ENCODE assay signal across 9 cellular contexts in genomic region chr5:58188287-58188651, GRCh38.
A peak's percentile ranks its signal among the peaks of the same experiment; 100 is the strongest.
DNase-seq lines count a peak whose midpoint lies in the region; ATAC-seq, FAIRE-seq and TF ChIP-seq lines count a peak whose summit lies in the region.
"Had no signal": no experiment of that assay in that cellular context is flagged by ENCODE, and none has a peak within 500 bp of the region (broad histone marks: within the 10 kb centered on the region; RNA-seq: fewer than 3 reads in every experiment).

No MANE protein-coding gene starts in this region.

- peak; percentile 99 for FAIRE-seq in H54 (lab: Jason Lieb, UNC)

- peak overlapping the region; percentile 30; the same call in 1 of the 2 replicates for H3K9ac ChIP-seq in SK-N-SH

- peak overlapping the region; percentile 40 for H3K4me2 ChIP-seq in SK-N-SH

- H3K27me3 ChIP-seq in SK-N-SH (ENCODE audit: insufficient read depth): no peaks in the 10 kb centered on the region

- no peaks in the 10 kb centered on the region for H4K20me1 ChIP-seq in SK-N-SH (ENCODE audit: insufficient read depth)

- POLR2A ChIA-PET in SK-N-SH (lab: Yijun Ruan, JAX): no interaction called here

- ATAC-seq in GM21423 (IDR thresholded peaks at IDR 0.05; ENCODE audit: unreplicated experiment): no peak

- 2% methylated on average over 3 of the region's 3 CpGs for WGBS in SK-N-SH (ENCODE audit: low lambda C conversion rate)

- H3K36me3 ChIP-seq in SK-N-SH (replicated peaks in 1 of 2; ENCODE audit: control insufficient read depth in 1 of 2, insufficient read depth in 2 of 2, low read length in 1 of 2): no peaks in the 10 kb centered on the region

- H3K4me1 ChIP-seq in SK-N-SH (ENCODE audit: control insufficient read depth in 1 of 2, insufficient read depth in 2 of 2, low read depth in 1 of 2, low read length in 1 of 2): peaks cover 0 to 21% of the 10 kb centered on the region in 2 experiments; a peak in 2 of 4 replicates

- no peak for TF ChIP-seq POLR2A in H54 (IDR thresholded peaks at IDR 0.05; ENCODE audit: low read depth, low read length)

- DNase-seq in H54 (ENCODE audit: insufficient read length, low spot score): no peak
- DNase-seq in SK-N-SH: no peak
- DNase-seq in foreskin melanocyte: peak; percentile 51
- peak; percentile 84 for DNase-seq in retinal pigment epithelial cell (ENCODE audit: low read depth)
- no peak for DNase-seq in activated CD4-positive, alpha-beta T cell treated with anti-CD3 and anti-CD28 coated beads for 4 hours
- no peak for DNase-seq in T-helper 1 cell
- DNase-seq in NCI-H1105 (lab: John Stamatoyannopoulos, UW): no peak
- DNase-seq: activated CD8-positive, alpha-beta memory T cell treated with anti-CD3 and anti-CD28 coated beads, Interleukin-2, amount 50 U/mL, for 4 hours had no signal

- no peak for TF ChIP-seq RAD21 in SK-N-SH (IDR thresholded peaks at IDR 0.05; ENCODE audit: low read length)

- peaks cover 32% of the 10 kb centered on the region for H3F3A ChIP-seq in SK-N-SH (replicated peaks; ENCODE audit: insufficient read depth)

- TF ChIP-seq CTCF in SK-N-SH (IDR thresholded peaks at IDR 0.05): peak; percentile 47
- TF ChIP-seq CTCF in retinal pigment epithelial cell (conservative IDR thresholded peaks at IDR 0.05; ENCODE audit: low read depth, low read length): peak; percentile 23

- no peaks in the 10 kb centered on the region for H3K79me2 ChIP-seq in SK-N-SH (ENCODE audit: insufficient read depth)

- H3K9me2 ChIP-seq in SK-N-SH: no peaks in the 10 kb centered on the region

- peak in 1 of 2 experiments; percentile 91; a peak in 2 of 4 replicates for TF ChIP-seq EP300 in SK-N-SH (IDR thresholded peaks at IDR 0.05; ENCODE audit: borderline replicate concordance in 1 of 2, low read depth in 1 of 2, low read length in 1 of 2)

- peak overlapping the region; percentile 31; the same call in 1 of the 2 replicates for H2AFZ ChIP-seq in SK-N-SH (ENCODE audit: low read depth)

- H3K4me3 ChIP-seq in SK-N-SH (ENCODE audit: low read depth in 2 of 2, low read length in 1 of 2) (no peak overlapping the region), retinal pigment epithelial cell (ENCODE audit: low read length) (no peak overlapping the region)

- peak overlapping the region; percentile 47 to 50; a peak in 3 of 4 replicates for H3K27ac ChIP-seq in SK-N-SH (ENCODE audit: low read depth in 2 of 2, low read length in 1 of 2)

- CTCF ChIA-PET in SK-N-SH (lab: Yijun Ruan, JAX): interaction anchor here (0.7 to 1.4 kb wide), 2 partner anchors 12 to 43 kb away, joined by 3 to 4 read pairs; no protein-coding TSS in a partner anchor

- H3K9me3 ChIP-seq in SK-N-SH: no peaks in the 10 kb centered on the region

TF ChIP-seq in SK-N-SH, 30 proteins besides CTCF, POLR2A, EP300 and RAD21 (continues in another document):
- TF ChIP-seq FOSL2 (IDR thresholded peaks at IDR 0.05; ENCODE audit: borderline replicate concordance, low read depth) (peak; percentile 62; the same call in 1 of the 2 replicates), TCF12 (IDR thresholded peaks at IDR 0.05) (peak; percentile 79), MEF2A (IDR thresholded peaks at IDR 0.05; ENCODE audit: borderline replicate concordance, low read depth) (peak; percentile 41; the same call in 1 of the 2 replicates), RFX5 (IDR thresholded peaks at IDR 0.05; ENCODE audit: low read length) (no peak), FOXM1 (IDR thresholded peaks at IDR 0.05; ENCODE audit: low read depth) (0 out of 2 replicates have a peak, but pooled peaks have one; percentile 5), ZBTB33 (IDR thresholded peaks at IDR 0.05; ENCODE audit: borderline replicate concordance, low read depth) (0 out of 2 replicates have a peak, but pooled peaks have one; percentile 14), ELF1 (IDR thresholded peaks at IDR 0.05) (no peak), MXI1 (IDR thresholded peaks at IDR 0.05; ENCODE audit: low read depth, low read length) (no peak), RXRA (IDR thresholded peaks at IDR 0.05; ENCODE audit: borderline replicate concordance, low read depth) (peak; percentile 94), MAX (IDR thresholded peaks at IDR 0.05; ENCODE audit: low read depth) (peak; percentile 41; the same call in 1 of the 2 replicates), YY1 (IDR thresholded peaks at IDR 0.05; ENCODE audit: low read depth) (no peak), NFIC (IDR thresholded peaks at IDR 0.05; ENCODE audit: borderline replicate concordance) (peak; percentile 61; the same call in 1 of the 2 replicates), RCOR1 (IDR thresholded peaks at IDR 0.05; ENCODE audit: low read length) (no peak), CHD2 (IDR thresholded peaks at IDR 0.05; ENCODE audit: low read length, partially characterized antibody) (no peak), TEAD4 (IDR thresholded peaks at IDR 0.05; ENCODE audit: borderline replicate concordance, insufficient read depth) (peak; percentile 94), EZH2phosphoT487 (IDR thresholded peaks at IDR 0.05; ENCODE audit: borderline replicate concordance, low read depth) (no peak), JUND (IDR thresholded peaks at IDR 0.05) (peak; percentile 72), SMC3 (IDR thresholded peaks at IDR 0.05; ENCODE audit: low read depth, low read length) (no peak; the same call in 1 of the 2 replicates), POLR2AphosphoS5 (IDR thresholded peaks at IDR 0.05; ENCODE audit: low read depth, low read length) (peak; percentile 30; the same call in 1 of the 2 replicates), FOXJ3 (CRISPR knock-in tag; IDR thresholded peaks at IDR 0.05) (no peak), SIN3A (IDR thresholded peaks at IDR 0.05; ENCODE audit: borderline replicate concordance, low read depth, low read length) (0 out of 2 replicates have a peak, but pooled peaks have one; percentile 19), TAF1 (IDR thresholded peaks at IDR 0.05; ENCODE audit: borderline replicate concordance, low read depth, low read length) (no peak), NRF1 (IDR thresholded peaks at IDR 0.05; ENCODE audit: low read depth, low read length) (no peak)
- TF ChIP-seq, protein P1, sequence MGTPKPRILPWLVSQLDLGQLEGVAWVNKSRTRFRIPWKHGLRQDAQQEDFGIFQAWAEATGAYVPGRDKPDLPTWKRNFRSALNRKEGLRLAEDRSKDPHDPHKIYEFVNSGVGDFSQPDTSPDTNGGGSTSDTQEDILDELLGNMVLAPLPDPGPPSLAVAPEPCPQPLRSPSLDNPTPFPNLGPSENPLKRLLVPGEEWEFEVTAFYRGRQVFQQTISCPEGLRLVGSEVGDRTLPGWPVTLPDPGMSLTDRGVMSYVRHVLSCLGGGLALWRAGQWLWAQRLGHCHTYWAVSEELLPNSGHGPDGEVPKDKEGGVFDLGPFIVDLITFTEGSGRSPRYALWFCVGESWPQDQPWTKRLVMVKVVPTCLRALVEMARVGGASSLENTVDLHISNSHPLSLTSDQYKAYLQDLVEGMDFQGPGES (IDR thresholded peaks at IDR 0.05; ENCODE audit: low read depth, low read length): no peak
- TF ChIP-seq, protein P2, sequence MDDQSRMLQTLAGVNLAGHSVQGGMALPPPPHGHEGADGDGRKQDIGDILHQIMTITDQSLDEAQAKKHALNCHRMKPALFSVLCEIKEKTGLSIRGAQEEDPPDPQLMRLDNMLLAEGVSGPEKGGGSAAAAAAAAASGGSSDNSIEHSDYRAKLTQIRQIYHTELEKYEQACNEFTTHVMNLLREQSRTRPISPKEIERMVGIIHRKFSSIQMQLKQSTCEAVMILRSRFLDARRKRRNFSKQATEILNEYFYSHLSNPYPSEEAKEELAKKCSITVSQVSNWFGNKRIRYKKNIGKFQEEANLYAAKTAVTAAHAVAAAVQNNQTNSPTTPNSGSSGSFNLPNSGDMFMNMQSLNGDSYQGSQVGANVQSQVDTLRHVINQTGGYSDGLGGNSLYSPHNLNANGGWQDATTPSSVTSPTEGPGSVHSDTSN (IDR thresholded peaks at IDR 0.05): peak; percentile 84

Comparison
In these comparisons a context has a peak if more than half of its experiments do, and no peak if none do; other contexts are left out.
1. DNase-seq: peak in foreskin melanocyte (single experiment) and retinal pigment epithelial cell (single experiment); none in H54 (single experiment), SK-N-SH (single experiment), activated CD4-positive, alpha-beta T cell treated with anti-CD3 and anti-CD28 coated beads for 4 hours (0 of 2), T-helper 1 cell (0 of 5) and NCI-H1105 (single experiment).